ENCODE assay signal across 8 cellular contexts in the genomic region with DNA sequence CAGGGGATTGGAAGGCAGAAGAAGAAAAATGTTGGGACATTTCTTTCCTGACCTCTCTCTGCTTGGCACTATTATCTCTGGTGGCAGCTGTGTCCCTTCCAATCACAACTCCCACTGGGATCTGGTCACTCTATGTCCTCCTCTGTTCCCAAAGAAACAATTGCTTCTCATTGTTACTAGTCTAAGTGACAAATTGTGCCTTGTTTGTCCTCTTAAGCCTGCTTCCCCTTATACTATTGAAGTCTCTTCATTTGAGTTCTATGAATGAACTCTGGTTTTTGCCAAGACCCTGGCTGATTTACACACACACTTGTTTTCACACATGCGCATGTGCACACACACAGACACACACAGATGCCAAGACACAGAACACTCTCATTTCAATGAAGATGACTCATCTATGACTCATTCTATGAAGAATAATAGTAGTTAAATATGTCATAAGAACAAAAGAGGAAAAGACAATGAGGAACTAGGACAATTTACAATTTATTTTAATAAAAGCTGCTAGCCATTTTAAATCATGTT.
DNase-seq lines count a peak whose midpoint lies in the region; ATAC-seq, FAIRE-seq and TF ChIP-seq lines count a peak whose summit lies in the region.

No MANE protein-coding gene starts in this region.

- peaks cover 12% of the 10 kb centered on the region for H3K27me3 Mint-ChIP-seq in Calu3 (ENCODE audit: unreplicated experiment)

- no peaks in the 10 kb centered on the region for H3K36me3 ChIP-seq in lower lobe of right lung
- H3K36me3 ChIP-seq in MM.1S (replicated peaks; ENCODE audit: insufficient read depth, low read length): no peaks in the 10 kb centered on the region

- H3K79me2 ChIP-seq in MM.1S (ENCODE audit: low read length): no peaks in the 10 kb centered on the region

- H3K27ac ChIP-seq in angular gyrus (ENCODE audit: low read depth, low read length): peak overlapping the region; percentile 67
- H3K27ac ChIP-seq in lower lobe of right lung: no peak overlapping the region
- H3K27ac ChIP-seq in MM.1S (ENCODE audit: low read length): no peak overlapping the region

- H3K27ac Mint-ChIP-seq in Calu3 (ENCODE audit: unreplicated experiment): no peak overlapping the region

- no peak overlapping the region for H3K4me3 ChIP-seq in lower lobe of right lung
- no peak overlapping the region for H3K4me3 ChIP-seq in MM.1S (ENCODE audit: low read length)

- no peak overlapping the region for H2AFZ ChIP-seq in MM.1S (ENCODE audit: low read length)

- no peak for FAIRE-seq in GM12891 (lab: Jason Lieb, UNC)

- H3K9me3 ChIP-seq in lower lobe of right lung (no peaks in the 10 kb centered on the region), MM.1S (replicated peaks; ENCODE audit: insufficient read depth, low read length) (no peaks in the 10 kb centered on the region)

- H3K36me3 Mint-ChIP-seq in Calu3 (ENCODE audit: insufficient read depth, unreplicated experiment): no peaks in the 10 kb centered on the region

- H3K9me2 ChIP-seq in MM.1S (replicated peaks; ENCODE audit: insufficient read depth, low read length): no peaks in the 10 kb centered on the region

- H3K4me3 Mint-ChIP-seq in Calu3 (ENCODE audit: low read depth, unreplicated experiment): no peak overlapping the region

- no peak for TF ChIP-seq CTCF in lower lobe of right lung (IDR thresholded peaks at IDR 0.05)
- TF ChIP-seq CTCF in MM.1S (IDR thresholded peaks at IDR 0.05; ENCODE audit: low read length): no peak
- no peak for TF ChIP-seq CTCF in Calu3 (IDR thresholded peaks at IDR 0.05; ENCODE audit: unreplicated experiment)

- H3K4me1 ChIP-seq in lower lobe of right lung (no peaks in the 10 kb centered on the region), MM.1S (ENCODE audit: low read length) (no peaks in the 10 kb centered on the region)

- no peaks in the 10 kb centered on the region for H3F3A ChIP-seq in MM.1S (ENCODE audit: insufficient read depth, low read length)

- H4K20me1 ChIP-seq in MM.1S (ENCODE audit: insufficient read depth, low read length): no peaks in the 10 kb centered on the region

- CTCF ChIA-PET in Calu3 (lab: Charles Lee): no interaction called here

- peak; percentile 55 for ATAC-seq in HG03103 (IDR thresholded peaks at IDR 0.05; ENCODE audit: low read depth, unreplicated experiment)
- peak; percentile 33 to 60 for ATAC-seq in lower lobe of right lung

- DNase-seq in GM12891 (ENCODE audit: insufficient read length, low spot score) (no peak), lower lobe of right lung (no peak), MM.1S (no peak), HuH-7 (ENCODE audit: low spot score) (no peak), Calu3 (no peak)
- no peak for DNase-seq in stimulated activated CD4-positive, alpha-beta T cell treated with anti-CD3 and anti-CD28 coated beads, Interleukin-2, amount 100 ng/mL, for 48 hours

- H3K9ac ChIP-seq in MM.1S (ENCODE audit: low read length): no peak overlapping the region

- no peak for TF ChIP-seq POLR2A in GM12891 (IDR thresholded peaks at IDR 0.05; ENCODE audit: low read depth, low read length)

- no peaks in the 10 kb centered on the region for H3K9me3 Mint-ChIP-seq in Calu3 (ENCODE audit: low read depth, unreplicated experiment)

- H3K27me3 ChIP-seq in lower lobe of right lung (ENCODE audit: low read depth) (no peaks in the 10 kb centered on the region), MM.1S (replicated peaks; ENCODE audit: insufficient read depth, low read length) (no peaks in the 10 kb centered on the region)

- H3K4me2 ChIP-seq in MM.1S (ENCODE audit: low read depth, low read length): no peak overlapping the region

- H3K4me1 Mint-ChIP-seq in Calu3 (ENCODE audit: low read depth, unreplicated experiment): peaks cover 12% of the 10 kb centered on the region

- intact Hi-C loops in lower lobe of right lung (cut with DNase I): no loop called here
- intact Hi-C loops in Calu3 (cut with micrococcal nuclease; ENCODE audit: unreplicated experiment): no loop called here

- no TSS peak for BruUV-seq in Calu3 (replicated peaks; lab: Mats Ljungman, UMichigan)

TF ChIP-seq in GM12891, 5 proteins besides CTCF, POLR2A, EP300 and RAD21:
- TF ChIP-seq TAF1 (IDR thresholded peaks at IDR 0.05; ENCODE audit: low read depth, low read length): no peak
- TF ChIP-seq SPI1 (IDR thresholded peaks at IDR 0.05; ENCODE audit: low read depth, low read length): 0 out of 2 replicates have a peak, but pooled peaks have one; percentile 6
TF ChIP-seq in GM12891: peak in this region for 1.
